8 cellular contexts compared by ENCODE assay signal in genomic region chr17:41918392-41919164, GRCh38. TPM values are rescaled to one million over a fixed set of nuclear protein-coding genes. Genes with fewer than 3 reads are reported as not detected.
DNase-seq lines count a peak whose midpoint lies in the region; ATAC-seq and TF ChIP-seq lines count a peak whose summit lies in the region.

Gene ACLY, minus strand, starts transcription at chr17:41918951. Its CDS starts 5,078 bp downstream, at chr17:41913873.

- H3K9me3 ChIP-seq in CD4-positive, CD25-positive, alpha-beta regulatory T cell (ENCODE audit: control insufficient read depth in 2 of 2, low read length in 2 of 2) = no peaks in the 10 kb centered on the region

- TF ChIP-seq CTCF in HL-60 (IDR thresholded peaks at IDR 0.05; ENCODE audit: insufficient read depth, low read length) = no peak

- H3K27ac ChIP-seq in CD4-positive, CD25-positive, alpha-beta regulatory T cell (ENCODE audit: insufficient read depth, low read length, poor library complexity, severe bottlenecking) = peak within 1 kb of the TSS; percentile 80
- H3K27ac ChIP-seq in HL-60 (replicated peaks) = peak within 1 kb of the TSS; percentile 85

- H3K27me3 ChIP-seq in CD4-positive, CD25-positive, alpha-beta regulatory T cell (ENCODE audit: control insufficient read depth, insufficient read depth, low read length) = no peaks in the 10 kb centered on the region
- H3K27me3 ChIP-seq in HL-60 (ENCODE audit: insufficient read depth, poor library complexity, severe bottlenecking) = no peaks in the 10 kb centered on the region

- H3K4me1 ChIP-seq in CD4-positive, CD25-positive, alpha-beta regulatory T cell (ENCODE audit: control insufficient read depth, insufficient read depth, low read length, poor library complexity, severe bottlenecking) = peaks cover 39% of the 10 kb centered on the region

- H3K4me3 Mint-ChIP-seq in CD4-positive, CD25-positive, alpha-beta regulatory T cell = peak within 1 kb of the TSS; percentile 90 to 97 (median 96)

- peak; percentile 92 to 97 (median 94) for DNase-seq in CD4-positive, CD25-positive, alpha-beta regulatory T cell
- DNase-seq in HL-60 (ENCODE audit: low read depth in 1 of 2, low spot score in 1 of 2) = peak; percentile 96
- peak; percentile 60 for DNase-seq in NK-92 (lab: John Stamatoyannopoulos, UW; ENCODE audit: unreplicated experiment)
- peak; percentile 97 for DNase-seq in activated CD8-positive, alpha-beta memory T cell treated with anti-CD3 and anti-CD28 coated beads for 24 hours
- peak; percentile 94 for DNase-seq in effector CD8-positive, alpha-beta T cell (lab: John Stamatoyannopoulos, UW)
- peak; percentile 99 for DNase-seq in medulla oblongata (ENCODE audit: extremely low spot score)
- peak; percentile 90 for DNase-seq in stimulated activated CD8-positive, alpha-beta memory T cell treated with anti-CD3 and anti-CD28 coated beads, Interleukin-12 subunit alpha, Interleukin-12 subunit beta, amount 100 ng/mL, for 1 hour (ENCODE audit: low read depth)

- peaks cover 12 to 42% (median 30%) of the 10 kb centered on the region in 4 donors for H3K4me1 Mint-ChIP-seq in CD4-positive, CD25-positive, alpha-beta regulatory T cell

- H3K4me3 ChIP-seq in CD4-positive, CD25-positive, alpha-beta regulatory T cell (ENCODE audit: low read depth, low read length) = peak within 1 kb of the TSS; percentile 66
- peak within 1 kb of the TSS; percentile 99 for H3K4me3 ChIP-seq in HL-60 (replicated peaks; ENCODE audit: insufficient read depth, low read length)

- ATAC-seq in CD4-positive, CD25-positive, alpha-beta regulatory T cell (ENCODE audit: low read depth in 2 of 2) = peak; percentile 99 to 100
- peak; percentile 89 for ATAC-seq in GM19452 (IDR thresholded peaks at IDR 0.05; ENCODE audit: unreplicated experiment)

- H3K36me3 ChIP-seq in CD4-positive, CD25-positive, alpha-beta regulatory T cell (ENCODE audit: control insufficient read depth, insufficient read depth, low read length) = peaks cover under 1% of the 10 kb centered on the region

- H3K36me3 Mint-ChIP-seq in CD4-positive, CD25-positive, alpha-beta regulatory T cell = no peaks in the 10 kb centered on the region

- H3K27me3 Mint-ChIP-seq in CD4-positive, CD25-positive, alpha-beta regulatory T cell = no peaks in the 10 kb centered on the region

- H3K27ac Mint-ChIP-seq in CD4-positive, CD25-positive, alpha-beta regulatory T cell = peak within 1 kb of the TSS; percentile 43 to 81 (median 79)

- H3K9me3 Mint-ChIP-seq in CD4-positive, CD25-positive, alpha-beta regulatory T cell = no peaks in the 10 kb centered on the region

RNA-seq across cellular contexts. Expression of gene ACLY, which starts in this region (rescaled TPM):
- 76.3 TPM for total RNA-seq in CD4-positive, CD25-positive, alpha-beta regulatory T cell
- polyA plus RNA-seq in CD4-positive, CD25-positive, alpha-beta regulatory T cell = 10 to 100 TPM; 50.3 to 56.8 (median 55.6) TPM

Comparison
In these comparisons a context has a peak if more than half of its experiments do, and no peak if none do; other contexts are left out.
1. Peak in every context shown above with its lines: DNase-seq, ATAC-seq, H3K4me3 ChIP-seq and H3K27ac ChIP-seq.